Comparison of ENCODE assay signal across 16 cellular contexts in genomic region chr5:146027746-146028145, GRCh38.
DNase-seq lines count a peak whose midpoint lies in the region; TF ChIP-seq lines count a peak whose summit lies in the region.
"Had no signal": no experiment of that assay in that cellular context is flagged by ENCODE, and none has a peak within 500 bp of the region (broad histone marks: within the 10 kb centered on the region; RNA-seq: fewer than 3 reads in every experiment).

No MANE protein-coding gene starts in this region.

- peaks cover 16% of the 10 kb centered on the region for H3K27me3 Mint-ChIP-seq in HFFc6 (ENCODE audit: insufficient read depth)

- H3K4me1 ChIP-seq in mucosa of rectum (ENCODE audit: control insufficient read depth in 2 of 2, insufficient read depth in 2 of 2, low read length in 2 of 2), result peaks cover 26 to 34% of the 10 kb centered on the region in 2 donors

- DNase-seq in ELR (ENCODE audit: low read depth), result peak; percentile 30
- DNase-seq in NCI-H69 (lab: John Stamatoyannopoulos, UW), result peak; percentile 55
- DNase-seq in epithelial cell of prostate (ENCODE audit: low read depth, low spot score), result peak; percentile 88
- no peak for DNase-seq in HFFc6
- DNase-seq in germinal center (ENCODE audit: low spot score), result no peak
- no peak for DNase-seq in NCI-H526 (lab: John Stamatoyannopoulos, UW)
- no peak for DNase-seq in NCI-H2196 treated with DMSO at 0.1 percent for 48 hours (lab: John Stamatoyannopoulos, UW; ENCODE audit: unreplicated experiment)
- DNase-seq: activated CD4-positive, CD25-positive, alpha-beta regulatory T cell; activated T-cell treated with anti-CD3 and anti-CD28 coated beads, Interleukin-2, amount 50 U/mL, for 24 hours; anterior cingulate cortex; effector CD4-positive, alpha-beta T cell; NCI-H510A; psoas muscle; SK-N-SH had no signal

- peaks cover 12% of the 10 kb centered on the region; the same call in 1 of the 2 replicates for H3K4me1 Mint-ChIP-seq in HFFc6 (ENCODE audit: low read depth)

- no peak overlapping the region for H3K27ac Mint-ChIP-seq in HFFc6
- H3K27ac Mint-ChIP-seq: activated T-cell treated with anti-CD3 and anti-CD28 coated beads, Interleukin-2, amount 50 U/mL, for 24 hours had no signal

- H3K27me3 ChIP-seq in mucosa of rectum (ENCODE audit: control insufficient read depth in 2 of 2, insufficient read depth in 2 of 2, low read length in 2 of 2), result no peaks in the 10 kb centered on the region

- H3K4me3 ChIP-seq in mucosa of rectum (ENCODE audit: low read length in 2 of 2), result peak overlapping the region; percentile 5 to 18
- H3K4me3 ChIP-seq: psoas muscle had no signal

- no peaks in the 10 kb centered on the region for H3K9me3 ChIP-seq in mucosa of rectum (ENCODE audit: control insufficient read depth in 2 of 2, low read length in 2 of 2)
- H3K9me3 ChIP-seq: psoas muscle, SK-N-SH had no signal

- no peaks in the 10 kb centered on the region for H3K9me3 Mint-ChIP-seq in HFFc6
- H3K9me3 Mint-ChIP-seq: activated T-cell treated with anti-CD3 and anti-CD28 coated beads, Interleukin-2, amount 50 U/mL, for 24 hours had no signal

- no peak overlapping the region for H3K4me3 Mint-ChIP-seq in HFFc6
- H3K4me3 Mint-ChIP-seq: activated T-cell treated with anti-CD3 and anti-CD28 coated beads, Interleukin-2, amount 50 U/mL, for 24 hours had no signal

- H3K27ac ChIP-seq in epithelial cell of prostate (peak overlapping the region; percentile 53), mucosa of rectum (ENCODE audit: low read depth in 2 of 2, low read length in 2 of 2) (peak overlapping the region; percentile 60 to 78)
- H3K27ac ChIP-seq: C4-2B, psoas muscle had no signal

- H3K9ac ChIP-seq in mucosa of rectum (ENCODE audit: low read depth in 1 of 2, low read length in 2 of 2), result peak overlapping the region; percentile 22 to 26
- H3K9ac ChIP-seq: SK-N-SH had no signal

- H3K36me3 Mint-ChIP-seq in HFFc6 (ENCODE audit: low read depth), result no peaks in the 10 kb centered on the region

- TF ChIP-seq CTCF in HFFc6 (IDR thresholded peaks at IDR 0.05), result no peak

- peaks cover 0 to 1% of the 10 kb centered on the region in 2 donors for H3K36me3 ChIP-seq in mucosa of rectum (ENCODE audit: control insufficient read depth in 2 of 2, insufficient read depth in 2 of 2, low read length in 2 of 2)

Comparison
In these comparisons a context has a peak if more than half of its experiments do, and no peak if none do; other contexts are left out.
1. DNase-seq: peak in ELR (single experiment), NCI-H69 (single experiment) and epithelial cell of prostate (single experiment); none in HFFc6 (single experiment), germinal center (single experiment), NCI-H526 (0 of 2) and NCI-H2196 treated with DMSO at 0.1 percent for 48 hours (single experiment).